In genomic region chr6:166381381-166381732, GRCh38 we compare ENCODE assay signal across 8 cellular contexts. TPM values are rescaled to one million over a fixed set of nuclear protein-coding genes. Genes with fewer than 3 reads are reported as not detected.
DNase-seq lines count a peak whose midpoint lies in the region; ATAC-seq and TF ChIP-seq lines count a peak whose summit lies in the region.

No MANE protein-coding gene starts in this region.

- peak overlapping the region; percentile 53; the same call in 1 of the 2 replicates for H3K9ac ChIP-seq in MM.1S (ENCODE audit: low read length)

- H3K36me3 ChIP-seq in CD8-positive, alpha-beta memory T cell (ENCODE audit: insufficient read depth, low read length): no peaks in the 10 kb centered on the region
- H3K36me3 ChIP-seq in MM.1S (replicated peaks; ENCODE audit: insufficient read depth, low read length) (no peaks in the 10 kb centered on the region), ectodermal cell (ENCODE audit: control insufficient read depth, insufficient read depth, low read length) (no peaks in the 10 kb centered on the region), osteoblast (ENCODE audit: insufficient read depth, low read length) (no peaks in the 10 kb centered on the region)

- H3K4me3 Mint-ChIP-seq in CD8-positive, alpha-beta memory T cell: peak overlapping the region; percentile 90 to 98 (median 94)

- H3K27ac ChIP-seq in CD8-positive, alpha-beta memory T cell (ENCODE audit: low read depth, low read length): peak overlapping the region; percentile 82
- H3K27ac ChIP-seq in MM.1S (ENCODE audit: low read length): peak overlapping the region; percentile 89; the same call in 1 of the 2 replicates
- no peak overlapping the region for H3K27ac ChIP-seq in ectodermal cell (ENCODE audit: insufficient read depth, low read depth, low read length, poor library complexity, severe bottlenecking)
- H3K27ac ChIP-seq in osteoblast (ENCODE audit: low read depth, low read length): no peak overlapping the region

- TF ChIP-seq CTCF in MM.1S (IDR thresholded peaks at IDR 0.05; ENCODE audit: low read length) (no peak), osteoblast (IDR thresholded peaks at IDR 0.05; ENCODE audit: extremely low read depth, low read depth, low read length) (no peak)

- no peak for DNase-seq in CD8-positive, alpha-beta memory T cell
- DNase-seq in MM.1S (no peak), osteoblast (ENCODE audit: insufficient read length, low spot score, missing footprints) (no peak), globus pallidus (ENCODE audit: low spot score) (no peak)

- peaks cover 0 to 12% (median 1%) of the 10 kb centered on the region in 3 donors for H3K36me3 Mint-ChIP-seq in CD8-positive, alpha-beta memory T cell

- H3K4me2 ChIP-seq in MM.1S (ENCODE audit: low read depth, low read length) (peak overlapping the region; percentile 68; the same call in 1 of the 2 replicates), osteoblast (ENCODE audit: insufficient read depth, low read length) (peak overlapping the region; percentile 99)

- peaks cover 0 to 3% of the 10 kb centered on the region in 2 donors for H3K27me3 Mint-ChIP-seq in CD8-positive, alpha-beta memory T cell

- peaks cover 12 to 19% (median 19%) of the 10 kb centered on the region in 3 donors for H3K4me1 Mint-ChIP-seq in CD8-positive, alpha-beta memory T cell

- H3K4me1 ChIP-seq in CD8-positive, alpha-beta memory T cell (ENCODE audit: insufficient read depth, low read length): peaks cover 6% of the 10 kb centered on the region
- H3K4me1 ChIP-seq in MM.1S (ENCODE audit: low read length): no peaks in the 10 kb centered on the region
- peaks cover 5% of the 10 kb centered on the region for H3K4me1 ChIP-seq in ectodermal cell (ENCODE audit: control insufficient read depth, insufficient read depth, low read length)
- H3K4me1 ChIP-seq in osteoblast (ENCODE audit: insufficient read depth, low read length): no peaks in the 10 kb centered on the region

- H3K27me3 ChIP-seq in CD8-positive, alpha-beta memory T cell (ENCODE audit: insufficient read depth, low read length, poor library complexity, severe bottlenecking): no peaks in the 10 kb centered on the region
- H3K27me3 ChIP-seq in MM.1S (replicated peaks; ENCODE audit: insufficient read depth, low read length): no peaks in the 10 kb centered on the region
- peaks cover 14% of the 10 kb centered on the region for H3K27me3 ChIP-seq in ectodermal cell (ENCODE audit: control insufficient read depth, insufficient read depth, low read length, poor library complexity, severe bottlenecking)
- no peaks in the 10 kb centered on the region for H3K27me3 ChIP-seq in osteoblast (ENCODE audit: insufficient read depth, low read length)

- peaks cover 5% of the 10 kb centered on the region; the same call in 1 of the 2 replicates for H3F3A ChIP-seq in MM.1S (ENCODE audit: insufficient read depth, low read length)

- H3K4me3 ChIP-seq in CD8-positive, alpha-beta memory T cell (ENCODE audit: low read length): peak overlapping the region; percentile 77
- H3K4me3 ChIP-seq in MM.1S (ENCODE audit: low read length) (peak overlapping the region; percentile 86), ectodermal cell (ENCODE audit: insufficient read depth, low read depth, low read length) (peak overlapping the region; percentile 75), osteoblast (ENCODE audit: insufficient read depth, low read length) (peak overlapping the region; percentile 92)

- CTCF ChIA-PET in CD8-positive, alpha-beta memory T cell (lab: Charles Lee): interaction anchor here (0.6 to 4.0 kb wide), 37 partner anchors 9 to 249 kb away, joined by 3 to 24 read pairs (median 4); partner anchors contain the start of gene RPS6KA2

- no peaks in the 10 kb centered on the region for H3K9me2 ChIP-seq in MM.1S (replicated peaks; ENCODE audit: insufficient read depth, low read length)

- H3K79me2 ChIP-seq in MM.1S (ENCODE audit: low read length): peaks cover 48% of the 10 kb centered on the region
- H3K79me2 ChIP-seq in osteoblast (ENCODE audit: insufficient read depth, low read length): peaks cover 10% of the 10 kb centered on the region

- no peaks in the 10 kb centered on the region for H3K9me3 ChIP-seq in CD8-positive, alpha-beta memory T cell (ENCODE audit: low read length)
- H3K9me3 ChIP-seq in MM.1S (replicated peaks; ENCODE audit: insufficient read depth, low read length) (no peaks in the 10 kb centered on the region), ectodermal cell (ENCODE audit: control insufficient read depth, low read length) (no peaks in the 10 kb centered on the region), osteoblast (ENCODE audit: low read depth, low read length) (no peaks in the 10 kb centered on the region)

- H2AFZ ChIP-seq in MM.1S (ENCODE audit: low read length) (no peak overlapping the region), osteoblast (ENCODE audit: low read length) (peak overlapping the region; percentile 87)

- POLR2A ChIA-PET in CD8-positive, alpha-beta memory T cell (lab: Charles Lee): interaction anchor here (0.6 kb wide), 4 partner anchors 37 to 245 kb away, joined by 3 to 6 read pairs (median 4); partner anchors contain the start of gene RPS6KA2

- H3K27ac Mint-ChIP-seq in CD8-positive, alpha-beta memory T cell: peak overlapping the region in 7 of 8 donors; percentile 34 to 97 (median 86)

- H4K20me1 ChIP-seq in MM.1S (ENCODE audit: insufficient read depth, low read length): no peaks in the 10 kb centered on the region
- H4K20me1 ChIP-seq in osteoblast (ENCODE audit: insufficient read depth, low read length): no peaks in the 10 kb centered on the region

- H3K9me3 Mint-ChIP-seq in CD8-positive, alpha-beta memory T cell: no peaks in the 10 kb centered on the region

- WGBS in ectodermal cell, 2 experiments: 69 to 70% methylated on average over 6 of the region's 6 CpGs

- ATAC-seq in HG03457 (IDR thresholded peaks at IDR 0.05; ENCODE audit: unreplicated experiment) (no peak), GM18907 (IDR thresholded peaks at IDR 0.05; ENCODE audit: unreplicated experiment) (no peak), GM21528 (IDR thresholded peaks at IDR 0.05; ENCODE audit: low FRiP score, unreplicated experiment) (no peak)

RNA-seq across cellular contexts. Expression of gene MPC1, which starts 1.4 kb away (rescaled TPM):
- 10 to 100 TPM; 36.3 to 39.3 TPM for total RNA-seq in CD8-positive, alpha-beta memory T cell
- polyA plus RNA-seq in CD8-positive, alpha-beta memory T cell: 62.1 TPM
- 16.8 TPM for polyA plus RNA-seq in ectodermal cell (2013, experiment 1 of 4)
- 12.9 TPM for polyA plus RNA-seq in ectodermal cell (2013, experiment 2 of 4)
- 13.8 TPM for polyA plus RNA-seq in ectodermal cell (2013, experiment 3 of 4)
- 16.7 TPM for polyA plus RNA-seq in ectodermal cell (2013, experiment 4 of 4)
- 23.5 and 29.5 TPM in 2 replicates for total RNA-seq in osteoblast

RNA-seq across cellular contexts. Expression of gene SFT2D1, which starts 39.0 kb away (rescaled TPM):
- 10 to 100 TPM; 54.0 to 60.9 TPM for total RNA-seq in CD8-positive, alpha-beta memory T cell
- polyA plus RNA-seq in CD8-positive, alpha-beta memory T cell: 43.3 TPM
- 32.5 TPM for polyA plus RNA-seq in ectodermal cell (2013, experiment 1 of 4)
- 32.8 TPM for polyA plus RNA-seq in ectodermal cell (2013, experiment 2 of 4)
- 35.5 TPM for polyA plus RNA-seq in ectodermal cell (2013, experiment 3 of 4)
- polyA plus RNA-seq in ectodermal cell (2013, experiment 4 of 4): 40.1 TPM
- total RNA-seq in osteoblast: 22.1 and 25.7 TPM in 2 replicates

Comparison
In these comparisons a context has a peak if more than half of its experiments do, and no peak if none do; other contexts are left out.
1. H3K27ac ChIP-seq: peak in CD8-positive, alpha-beta memory T cell (single experiment) and MM.1S (single experiment); none in ectodermal cell (single experiment) and osteoblast (single experiment).
2. Peak in every context shown above with its lines, with median percentiles within 50 percentile points of each other: H3K4me3 ChIP-seq.